Comparison of ENCODE assay signal across 1 cellular context in the genomic region with DNA sequence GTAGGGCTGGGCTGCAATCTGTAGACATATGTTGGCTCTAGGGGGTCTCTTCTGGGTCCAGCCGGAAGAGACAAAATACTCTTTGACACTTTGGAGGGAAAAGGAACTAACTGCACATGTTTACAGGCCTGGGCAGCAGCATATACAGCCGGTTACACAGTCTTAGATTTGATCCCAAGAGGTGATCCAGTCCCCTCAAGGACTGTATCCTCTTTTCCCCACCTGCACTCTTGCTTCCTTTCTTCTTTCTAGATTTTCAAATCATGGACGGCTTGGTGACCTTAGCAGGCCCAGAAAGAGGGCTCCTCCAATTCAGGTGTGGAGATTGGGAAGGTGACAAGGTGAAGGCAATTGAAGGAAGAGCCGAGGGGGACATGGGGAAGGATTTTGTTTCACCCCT.
TF ChIP-seq lines count a peak whose summit lies in the region.

No MANE protein-coding gene starts in this region.

TF ChIP-seq in SK-N-SH, 30 proteins besides CTCF, POLR2A, EP300 and RAD21:
- TF ChIP-seq, protein P1, sequence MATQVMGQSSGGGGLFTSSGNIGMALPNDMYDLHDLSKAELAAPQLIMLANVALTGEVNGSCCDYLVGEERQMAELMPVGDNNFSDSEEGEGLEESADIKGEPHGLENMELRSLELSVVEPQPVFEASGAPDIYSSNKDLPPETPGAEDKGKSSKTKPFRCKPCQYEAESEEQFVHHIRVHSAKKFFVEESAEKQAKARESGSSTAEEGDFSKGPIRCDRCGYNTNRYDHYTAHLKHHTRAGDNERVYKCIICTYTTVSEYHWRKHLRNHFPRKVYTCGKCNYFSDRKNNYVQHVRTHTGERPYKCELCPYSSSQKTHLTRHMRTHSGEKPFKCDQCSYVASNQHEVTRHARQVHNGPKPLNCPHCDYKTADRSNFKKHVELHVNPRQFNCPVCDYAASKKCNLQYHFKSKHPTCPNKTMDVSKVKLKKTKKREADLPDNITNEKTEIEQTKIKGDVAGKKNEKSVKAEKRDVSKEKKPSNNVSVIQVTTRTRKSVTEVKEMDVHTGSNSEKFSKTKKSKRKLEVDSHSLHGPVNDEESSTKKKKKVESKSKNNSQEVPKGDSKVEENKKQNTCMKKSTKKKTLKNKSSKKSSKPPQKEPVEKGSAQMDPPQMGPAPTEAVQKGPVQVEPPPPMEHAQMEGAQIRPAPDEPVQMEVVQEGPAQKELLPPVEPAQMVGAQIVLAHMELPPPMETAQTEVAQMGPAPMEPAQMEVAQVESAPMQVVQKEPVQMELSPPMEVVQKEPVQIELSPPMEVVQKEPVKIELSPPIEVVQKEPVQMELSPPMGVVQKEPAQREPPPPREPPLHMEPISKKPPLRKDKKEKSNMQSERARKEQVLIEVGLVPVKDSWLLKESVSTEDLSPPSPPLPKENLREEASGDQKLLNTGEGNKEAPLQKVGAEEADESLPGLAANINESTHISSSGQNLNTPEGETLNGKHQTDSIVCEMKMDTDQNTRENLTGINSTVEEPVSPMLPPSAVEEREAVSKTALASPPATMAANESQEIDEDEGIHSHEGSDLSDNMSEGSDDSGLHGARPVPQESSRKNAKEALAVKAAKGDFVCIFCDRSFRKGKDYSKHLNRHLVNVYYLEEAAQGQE (IDR thresholded peaks at IDR 0.05; ENCODE audit: low read depth, low read length), result no peak
- no peak for TF ChIP-seq NRF1 (IDR thresholded peaks at IDR 0.05; ENCODE audit: low read depth, low read length)
- TF ChIP-seq RCOR1 (IDR thresholded peaks at IDR 0.05; ENCODE audit: low read length), result no peak
- no peak for TF ChIP-seq IRF3 (IDR thresholded peaks at IDR 0.05; ENCODE audit: low read depth, low read length)
- TF ChIP-seq MXI1 (IDR thresholded peaks at IDR 0.05; ENCODE audit: low read depth, low read length), result no peak
- no peak for TF ChIP-seq GABPA (IDR thresholded peaks at IDR 0.05; ENCODE audit: low read depth)
- TF ChIP-seq SMC3 (IDR thresholded peaks at IDR 0.05; ENCODE audit: low read depth, low read length), result no peak
- no peak for TF ChIP-seq RFX5 (IDR thresholded peaks at IDR 0.05; ENCODE audit: low read length)
- TF ChIP-seq USF2 (IDR thresholded peaks at IDR 0.05; ENCODE audit: borderline replicate concordance, low read depth, low read length), result no peak
- TF ChIP-seq, protein P2, sequence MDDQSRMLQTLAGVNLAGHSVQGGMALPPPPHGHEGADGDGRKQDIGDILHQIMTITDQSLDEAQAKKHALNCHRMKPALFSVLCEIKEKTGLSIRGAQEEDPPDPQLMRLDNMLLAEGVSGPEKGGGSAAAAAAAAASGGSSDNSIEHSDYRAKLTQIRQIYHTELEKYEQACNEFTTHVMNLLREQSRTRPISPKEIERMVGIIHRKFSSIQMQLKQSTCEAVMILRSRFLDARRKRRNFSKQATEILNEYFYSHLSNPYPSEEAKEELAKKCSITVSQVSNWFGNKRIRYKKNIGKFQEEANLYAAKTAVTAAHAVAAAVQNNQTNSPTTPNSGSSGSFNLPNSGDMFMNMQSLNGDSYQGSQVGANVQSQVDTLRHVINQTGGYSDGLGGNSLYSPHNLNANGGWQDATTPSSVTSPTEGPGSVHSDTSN (IDR thresholded peaks at IDR 0.05), result no peak
- no peak for TF ChIP-seq ELF1 (IDR thresholded peaks at IDR 0.05)
